21 cellular contexts compared by ENCODE assay signal in the genomic region with DNA sequence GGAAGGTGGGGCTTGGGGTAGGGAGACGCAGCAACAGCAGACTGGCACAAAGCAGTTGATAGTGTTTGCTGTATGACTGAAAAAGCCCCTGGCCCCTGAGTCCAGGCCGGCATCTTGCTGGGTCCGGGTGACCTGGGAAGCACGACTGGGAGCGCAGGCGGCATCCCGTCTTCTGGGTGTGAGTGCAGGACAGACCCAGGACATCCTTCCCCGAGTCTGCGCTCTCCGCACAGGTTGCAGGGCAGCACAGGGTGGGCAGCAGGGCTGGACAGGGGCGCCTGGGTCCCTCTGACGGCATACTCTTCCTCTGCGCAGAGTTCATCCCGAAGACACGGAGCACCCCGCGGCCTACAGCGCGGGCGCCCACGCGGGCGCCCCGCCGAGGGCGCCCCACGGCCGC. TPM values are rescaled to one million over a fixed set of nuclear protein-coding genes. Genes with fewer than 3 reads are reported as not detected.
DNase-seq lines count a peak whose midpoint lies in the region; ATAC-seq, FAIRE-seq and TF ChIP-seq lines count a peak whose summit lies in the region.
"Had no signal": no experiment of that assay in that cellular context is flagged by ENCODE, and none has a peak within 500 bp of the region (broad histone marks: within the 10 kb centered on the region; RNA-seq: fewer than 3 reads in every experiment).

No MANE protein-coding gene starts in this region.

- H3K4me1 ChIP-seq in right cardiac atrium (ENCODE audit: control insufficient read depth, insufficient read depth, low read length) (no peaks in the 10 kb centered on the region), heart right ventricle (peaks cover 0 to 9% (median 0%) of the 10 kb centered on the region in 9 donors), kidney (ENCODE audit: control insufficient read depth in 1 of 2, insufficient read depth in 1 of 2, low read depth in 1 of 2, low read length in 2 of 2) (peaks cover 4 to 8% of the 10 kb centered on the region in 2 donors), neuronal stem cell (ENCODE audit: control insufficient read depth in 2 of 2, insufficient read depth in 1 of 2, low read depth in 1 of 2, low read length in 2 of 2) (peaks cover 30 to 36% of the 10 kb centered on the region in 2 donors)

- H3K4ac ChIP-seq in neuronal stem cell (ENCODE audit: low read length), result no peak overlapping the region

- peak overlapping the region; percentile 82 for H2BK5ac ChIP-seq in neuronal stem cell (ENCODE audit: low read length)

- peak overlapping the region; percentile 98 for H2AK5ac ChIP-seq in neuronal stem cell (ENCODE audit: low read depth, low read length)

- H3K23ac ChIP-seq in neuronal stem cell (ENCODE audit: low read depth, low read length, poor library complexity), result no peak overlapping the region

- WGBS in right cardiac atrium, result 74% methylated on average over 28 of the region's 28 CpGs
- 70 to 73% methylated on average over 28 of the region's 28 CpGs for WGBS in heart right ventricle, 2 donors
- no CpG with 5 or more reads among the region's 28 CpGs for WGBS in neuronal stem cell (ENCODE audit: extremely low coverage in 2 of 2, insufficient read length in 2 of 2, insufficient replicate concordance in 1 of 2), 2 donors

- H3K27ac ChIP-seq in right cardiac atrium (ENCODE audit: low read length) (no peak overlapping the region), heart right ventricle (no peak overlapping the region), kidney (ENCODE audit: low read depth in 2 of 2, low read length in 2 of 2) (no peak overlapping the region), neuronal stem cell (replicated peaks; ENCODE audit: low read length) (no peak overlapping the region)
- H3K27ac ChIP-seq: 22Rv1, BLaER1 had no signal

- H3K27me3 ChIP-seq in right cardiac atrium (ENCODE audit: control insufficient read depth, insufficient read depth) (no peaks in the 10 kb centered on the region), heart right ventricle (peaks cover 0 to 11% (median 3%) of the 10 kb centered on the region in 7 donors), neuronal stem cell (ENCODE audit: control insufficient read depth in 3 of 3, insufficient read depth in 3 of 3, low read depth in 1 of 3, low read length in 3 of 3) (no peaks in the 10 kb centered on the region)
- H3K27me3 ChIP-seq: BLaER1 had no signal

- no peaks in the 10 kb centered on the region for H3K36me3 ChIP-seq in heart right ventricle
- H3K36me3 ChIP-seq in kidney (ENCODE audit: control insufficient read depth in 1 of 2, insufficient read depth in 2 of 2, low read length in 2 of 2), result no peaks in the 10 kb centered on the region
- H3K36me3 ChIP-seq in neuronal stem cell (replicated peaks in 1 of 2; ENCODE audit: control insufficient read depth in 2 of 2, insufficient read depth in 2 of 2, low read length in 2 of 2), result peaks cover 0 to 2% of the 10 kb centered on the region in 2 donors

- ATAC-seq in right cardiac atrium, result no peak
- no peak for ATAC-seq in heart right ventricle
- ATAC-seq in HG02870 (IDR thresholded peaks at IDR 0.05; ENCODE audit: unreplicated experiment), result no peak
- ATAC-seq: GM12878, HepG2 had no signal

- peak overlapping the region; percentile 98 for H2BK120ac ChIP-seq in neuronal stem cell (ENCODE audit: low read depth, low read length)

- peak overlapping the region; percentile 98 for H2BK15ac ChIP-seq in neuronal stem cell (ENCODE audit: low read length)

- no peak overlapping the region for H3K14ac ChIP-seq in neuronal stem cell (ENCODE audit: low read length)

- H3K4me3 ChIP-seq in right cardiac atrium (ENCODE audit: low read length), result no peak overlapping the region
- no peak overlapping the region for H3K4me3 ChIP-seq in heart right ventricle
- no peak overlapping the region for H3K4me3 ChIP-seq in kidney (ENCODE audit: low read length in 2 of 2)
- H3K4me3 ChIP-seq in neuronal stem cell (ENCODE audit: low read length in 2 of 2), result no peak overlapping the region
- H3K4me3 ChIP-seq: BLaER1, GM12878 had no signal

- H3K9ac ChIP-seq in kidney (ENCODE audit: low read length in 2 of 2) (no peak overlapping the region), neuronal stem cell (ENCODE audit: low read depth, low read length, poor library complexity) (peak overlapping the region; percentile 35)
- H3K9ac ChIP-seq: BLaER1 had no signal

- H3K18ac ChIP-seq in neuronal stem cell (ENCODE audit: low read length), result peak overlapping the region; percentile 74

- intact Hi-C loops in right cardiac atrium (cut with DNase I), result no loop called here
- intact Hi-C loops in heart right ventricle (cut with DNase I), result no loop called here
- intact Hi-C loops in kidney (cut with DNase I), result no loop called here

- no peaks in the 10 kb centered on the region for H3K79me1 ChIP-seq in neuronal stem cell (ENCODE audit: low read depth, low read length)

- peak overlapping the region; percentile 64 for H2BK12ac ChIP-seq in neuronal stem cell (ENCODE audit: low read length)

- peak in 2 of 3 donors; percentile 28 to 44 for DNase-seq in right cardiac atrium
- no peak for DNase-seq in heart right ventricle
- DNase-seq in kidney, result peak; percentile 59
- no peak for DNase-seq in neuronal stem cell (ENCODE audit: low spot score)
- DNase-seq in NCI-H2107 treated with DMSO at 0.1 percent for 48 hours (lab: John Stamatoyannopoulos, UW; ENCODE audit: unreplicated experiment), result no peak
- no peak for DNase-seq in NCI-H1436 treated with DMSO at 0.1 percent for 48 hours (lab: John Stamatoyannopoulos, UW)
- DNase-seq in COLO668 (lab: John Stamatoyannopoulos, UW; ENCODE audit: unreplicated experiment), result no peak
- DNase-seq: Calu3; CD4-positive, alpha-beta memory T cell; DMS53; DND-41; EL; GOT3; H9 had no signal

- no peak overlapping the region for H4K8ac ChIP-seq in neuronal stem cell (ENCODE audit: low read depth, low read length)

- no peak overlapping the region for H4K91ac ChIP-seq in neuronal stem cell (ENCODE audit: low read depth, low read length, poor library complexity)

- H2AFZ ChIP-seq in neuronal stem cell (ENCODE audit: low read length), result no peak overlapping the region

- H3K4me2 ChIP-seq in neuronal stem cell (ENCODE audit: insufficient read depth, low read length, poor library complexity, severe bottlenecking), result no peak overlapping the region
- H3K4me2 ChIP-seq: BLaER1 had no signal

- TF ChIP-seq CTCF in heart right ventricle (IDR thresholded peaks at IDR 0.05) (no peak), kidney (IDR thresholded peaks at IDR 0.05; ENCODE audit: borderline replicate concordance, extremely low read depth, insufficient read depth) (no peak)

- H3K9me3 ChIP-seq in right cardiac atrium (ENCODE audit: control insufficient read depth, low read length) (no peaks in the 10 kb centered on the region), heart right ventricle (peaks cover 0 to 21% (median 10%) of the 10 kb centered on the region in 11 donors), kidney (ENCODE audit: control insufficient read depth in 1 of 2, low read length in 2 of 2) (peaks cover 0 to 6% of the 10 kb centered on the region in 2 donors), neuronal stem cell (replicated peaks in 1 of 2; ENCODE audit: control insufficient read depth in 2 of 2, insufficient read depth in 1 of 2, low read depth in 1 of 2, low read length in 2 of 2) (peaks cover 13 to 22% of the 10 kb centered on the region in 2 donors)

- FAIRE-seq in kidney (lab: Jason Lieb, UNC), result no peak
- FAIRE-seq: GM12878, HepG2 had no signal

RNA-seq across cellular contexts. Expression of gene CYP46A1, which starts 9.3 kb away (rescaled TPM):
- 1 to 10 TPM; 5.7 to 9.2 (median 7.9) TPM for total RNA-seq in right cardiac atrium
- 5.8 TPM for polyA plus RNA-seq in right cardiac atrium
- total RNA-seq in heart right ventricle, result 1 to 10 TPM; 2.0 to 6.1 (median 3.9) TPM
- polyA plus RNA-seq in heart right ventricle, result 1 to 10 TPM; 1.5 to 2.3 TPM
- 0.82 TPM for total RNA-seq in kidney
- polyA plus RNA-seq in kidney (ENCODE audit: insufficient read depth, low read depth, low replicate concordance), result 2.5 TPM
- 1.5 TPM for polyA plus RNA-seq in neuronal stem cell (2013, experiment 1 of 2)
- polyA plus RNA-seq in neuronal stem cell (2013, experiment 2 of 2), result 1.6 TPM
- total RNA-seq: A673, Calu3, GM12878, HepG2 had no signal
- polyA plus RNA-seq: CD14-positive monocyte; CD4-positive, alpha-beta memory T cell; HepG2 had no signal

RNA-seq across cellular contexts. Expression of gene HHIPL1, which starts 29.8 kb away (rescaled TPM):
- 1 to 10 TPM; 1.9 to 3.4 (median 2.5) TPM for total RNA-seq in right cardiac atrium
- 0.75 TPM for polyA plus RNA-seq in right cardiac atrium
- total RNA-seq in heart right ventricle, result 1 to 10 TPM in 6 of 10 donors, under 1 TPM in 4; 0.81 to 2.2 (median 1.4) TPM
- under 1 TPM; 0.55 to 0.59 TPM for polyA plus RNA-seq in heart right ventricle
- total RNA-seq in kidney, result 0.88 TPM
- 0.32 TPM for polyA plus RNA-seq in kidney (ENCODE audit: insufficient read depth, low read depth, low replicate concordance)
- 0.67 TPM for polyA plus RNA-seq in neuronal stem cell (2013, experiment 1 of 2)
- 0.71 TPM for polyA plus RNA-seq in neuronal stem cell (2013, experiment 2 of 2)
- total RNA-seq: Calu3, GM12878, HepG2 had no signal
- polyA plus RNA-seq: CD14-positive monocyte; CD4-positive, alpha-beta memory T cell; HepG2 had no signal

Comparison
In these comparisons a context has a peak if more than half of its experiments do, and no peak if none do; other contexts are left out.
1. DNase-seq: peak in right cardiac atrium (2 of 3) and kidney (single experiment); none in heart right ventricle (0 of 2), neuronal stem cell (single experiment), NCI-H2107 treated with DMSO at 0.1 percent for 48 hours (single experiment), NCI-H1436 treated with DMSO at 0.1 percent for 48 hours (single experiment) and COLO668 (single experiment).